In genomic region chr4:114025176-114025777, GRCh38 we compare ENCODE assay signal across 15 cellular contexts. TPM values are rescaled to one million over a fixed set of nuclear protein-coding genes. Genes with fewer than 3 reads are reported as not detected.
DNase-seq lines count a peak whose midpoint lies in the region; ATAC-seq and TF ChIP-seq lines count a peak whose summit lies in the region.
"Had no signal": no experiment of that assay in that cellular context is flagged by ENCODE, and none has a peak within 500 bp of the region (broad histone marks: within the 10 kb centered on the region; RNA-seq: fewer than 3 reads in every experiment).

No MANE protein-coding gene starts in this region.

- H2AFZ ChIP-seq in OCI-LY7 (ENCODE audit: low read length): no peak overlapping the region

- no peaks in the 10 kb centered on the region for H3K36me3 ChIP-seq in OCI-LY7 (ENCODE audit: insufficient read depth, low read length)
- H3K36me3 ChIP-seq: ovary had no signal

- no TSS peak for BruUV-seq in OCI-LY7 (replicated peaks; lab: Mats Ljungman, UMichigan)

- no peak overlapping the region for H3K27ac ChIP-seq in OCI-LY7 (ENCODE audit: low read depth, low read length, poor library complexity, severe bottlenecking)
- H3K27ac ChIP-seq: epithelial cell of prostate, ovary had no signal

- H3K9me3 ChIP-seq in OCI-LY7 (ENCODE audit: low read length): no peaks in the 10 kb centered on the region
- H3K9me3 ChIP-seq: ovary had no signal

- intact Hi-C loops in OCI-LY7 (cut with micrococcal nuclease; ENCODE audit: unreplicated experiment): no loop called here

- no peak overlapping the region for H3K4me3 ChIP-seq in OCI-LY7 (ENCODE audit: low read depth, low read length, poor library complexity, severe bottlenecking)
- H3K4me3 ChIP-seq: ovary had no signal

- H3K79me2 ChIP-seq in OCI-LY7 (ENCODE audit: insufficient read depth, low read depth, low read length): no peaks in the 10 kb centered on the region

- CTCF ChIA-PET in OCI-LY7 (lab: Charles Lee; ENCODE audit: unreplicated experiment): no interaction called here

- H3K9me2 ChIP-seq in OCI-LY7 (ENCODE audit: insufficient read depth, low read length): no peaks in the 10 kb centered on the region

- DNase-seq in OCI-LY7 (ENCODE audit: low spot score): peak; percentile 4
- no peak for DNase-seq in stimulated activated naive CD4-positive, alpha-beta T cell treated with Interleukin-2 at 50 U/mL for 16 hours (lab: John Stamatoyannopoulos, UW)
- no peak for DNase-seq in NCI-H2107 treated with DMSO at 0.1 percent for 48 hours (lab: John Stamatoyannopoulos, UW; ENCODE audit: unreplicated experiment)
- no peak for DNase-seq in NCI-H82 treated with DMSO at 0.1 percent for 48 hours (lab: John Stamatoyannopoulos, UW; ENCODE audit: unreplicated experiment)
- DNase-seq in stimulated activated CD4-positive, alpha-beta T cell treated with anti-CD3 and anti-CD28 coated beads, Interleukin-2, amount 100 ng/mL, for 24 hours: no peak
- DNase-seq: activated CD4-positive, alpha-beta T cell treated with anti-CD3 and anti-CD28 coated beads for 36 hours; activated naive CD8-positive, alpha-beta T cell treated with anti-CD3 and anti-CD28 coated beads, Interleukin-2, amount 50 U/mL, for 24 hours; AML-193; islet precursor cell; KG1; ovary had no signal

- TF ChIP-seq CTCF in OCI-LY7 (conservative IDR thresholded peaks at IDR 0.05; ENCODE audit: low read length): no peak

- TF ChIP-seq POLR2A in GM18505 (IDR thresholded peaks at IDR 0.05; ENCODE audit: borderline replicate concordance, extremely low read depth, insufficient read depth, insufficient read length): no peak

- H3K4me2 ChIP-seq in OCI-LY7 (ENCODE audit: low read length): no peak overlapping the region

- no peaks in the 10 kb centered on the region for H4K20me1 ChIP-seq in OCI-LY7 (ENCODE audit: insufficient read depth, low read length)

- POLR2A ChIA-PET in OCI-LY7 (lab: Charles Lee): interaction anchor here (0.8 kb wide), 1 partner anchor 10 kb away, joined by 5 read pairs; no protein-coding TSS in a partner anchor

- H3K4me1 ChIP-seq in OCI-LY7 (ENCODE audit: insufficient read depth, low read length, poor library complexity, severe bottlenecking): no peaks in the 10 kb centered on the region

- ATAC-seq in GM18505 (IDR thresholded peaks at IDR 0.05; ENCODE audit: unreplicated experiment) (peak; percentile 94), GM21515 (IDR thresholded peaks at IDR 0.05; ENCODE audit: unreplicated experiment) (peak; percentile 79), HG03097 (IDR thresholded peaks at IDR 0.05; ENCODE audit: low FRiP score, unreplicated experiment) (peak; percentile 87)
- ATAC-seq: activated CD4-positive, alpha-beta T cell treated with anti-CD3 and anti-CD28 coated beads for 36 hours; activated naive CD8-positive, alpha-beta T cell treated with anti-CD3 and anti-CD28 coated beads, Interleukin-2, amount 50 U/mL, for 24 hours had no signal

RNA-seq across cellular contexts. Expression of gene ARSJ, which starts 45.8 kb away (rescaled TPM):
- not detected in 2 replicates for total RNA-seq in OCI-LY7 (2014; rRNA removed; shearing (Covaris generic))
- not detected in 2 replicates for total RNA-seq in OCI-LY7 (2022)
